In the genomic region with DNA sequence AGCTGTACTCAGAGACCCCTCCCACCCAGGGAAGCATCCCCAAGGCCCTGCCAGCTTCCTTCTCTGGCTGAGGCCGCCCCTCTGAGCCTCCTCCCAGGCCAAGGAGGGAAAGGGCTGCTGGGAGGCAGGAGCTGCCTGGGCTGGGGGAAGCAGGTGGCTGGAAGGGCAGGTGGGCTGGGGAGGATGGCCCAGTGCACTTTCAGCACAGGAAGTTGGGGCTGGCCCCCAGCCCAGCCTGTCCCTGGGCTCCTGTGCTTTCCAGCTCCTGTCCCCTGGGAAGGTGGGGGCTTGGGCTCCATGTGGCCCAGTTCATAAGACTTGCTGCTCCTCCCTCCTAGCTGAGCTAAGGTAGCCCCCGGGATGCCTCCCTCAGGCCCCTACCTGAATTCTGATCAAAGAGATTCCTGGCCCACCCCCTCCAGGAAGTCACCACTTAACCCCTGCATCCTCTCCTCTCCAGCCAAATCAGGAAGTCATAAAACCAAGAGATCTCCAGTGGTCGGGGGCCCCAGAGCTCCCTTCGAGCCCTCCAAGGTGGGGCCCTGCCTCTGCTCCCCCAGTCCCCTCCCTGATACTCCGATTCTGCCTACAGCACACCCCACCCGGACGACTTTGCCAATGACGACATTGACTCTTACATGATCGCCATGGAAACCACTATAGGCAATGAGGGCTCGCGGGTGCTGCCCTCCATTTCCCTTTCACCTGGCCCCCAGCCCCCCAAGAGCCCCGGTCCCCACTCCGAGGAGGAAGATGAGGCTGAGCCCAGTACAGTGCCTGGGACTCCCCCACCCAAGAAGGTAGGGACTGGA, we compare ENCODE assay signal across 9 cellular contexts. TPM values are rescaled to one million over a fixed set of nuclear protein-coding genes. Genes with fewer than 3 reads are reported as not detected.
DNase-seq lines count a peak whose midpoint lies in the region; ATAC-seq and TF ChIP-seq lines count a peak whose summit lies in the region.
"Had no signal": no experiment of that assay in that cellular context is flagged by ENCODE, and none has a peak within 500 bp of the region (broad histone marks: within the 10 kb centered on the region; RNA-seq: fewer than 3 reads in every experiment).

No MANE protein-coding gene starts in this region.

- peaks cover 89% of the 10 kb centered on the region for H3K79me2 ChIP-seq in Loucy (ENCODE audit: insufficient read depth, low read length)

- no peaks in the 10 kb centered on the region for H3F3A ChIP-seq in Loucy (ENCODE audit: low read depth)

- WGBS in endodermal cell (ENCODE audit: insufficient coverage in 1 of 2, insufficient read length in 1 of 2), 2 experiments, result 78 to 82% methylated on average over 3 to 11 of the region's 13 CpGs

- H3K27me3 Mint-ChIP-seq in CD8-positive, alpha-beta memory T cell, result no peaks in the 10 kb centered on the region
- no peaks in the 10 kb centered on the region for H3K27me3 Mint-ChIP-seq in endodermal cell (ENCODE audit: insufficient read depth)

- peak overlapping the region; percentile 83 to 94 (median 88) for H3K27ac Mint-ChIP-seq in CD8-positive, alpha-beta memory T cell
- peak overlapping the region; percentile 64 for H3K27ac Mint-ChIP-seq in endodermal cell

- peak in 2 of 5 donors; percentile 56 to 62 for DNase-seq in CD8-positive, alpha-beta memory T cell
- DNase-seq in endodermal cell, result peak; percentile 74
- no peak for DNase-seq in activated CD8-positive, alpha-beta memory T cell treated with anti-CD3 and anti-CD28 coated beads, Interleukin-2, amount 50 U/mL, for 4 hours
- DNase-seq: NCI-H1105; stimulated activated CD4-positive, alpha-beta T cell treated with anti-CD3 and anti-CD28 coated beads, Interleukin-1b, Interleukin-23, amount 100 ng/mL, for 48 hours had no signal

- H2AFZ ChIP-seq in Loucy (ENCODE audit: low read length), result no peak overlapping the region

- no peak for TF ChIP-seq CTCF in Loucy (conservative IDR thresholded peaks at IDR 0.05; ENCODE audit: low read length)
- no peak for TF ChIP-seq CTCF in endodermal cell (conservative IDR thresholded peaks at IDR 0.05)

- H3K36me3 ChIP-seq in CD8-positive, alpha-beta memory T cell (ENCODE audit: insufficient read depth, low read length), result peaks cover 24% of the 10 kb centered on the region
- H3K36me3 ChIP-seq in Loucy (ENCODE audit: insufficient read depth, low read length) (peaks cover 22% of the 10 kb centered on the region; the same call in 1 of the 2 replicates), endodermal cell (ENCODE audit: control insufficient read depth, insufficient read depth, low read length) (peaks cover 40% of the 10 kb centered on the region)

- POLR2A ChIA-PET in CD8-positive, alpha-beta memory T cell (lab: Charles Lee), result interaction anchor here (0.6 to 1.4 kb wide), 4 partner anchors 12 to 44 kb away, joined by 3 to 4 read pairs (median 4); a partner anchor contains a TSS

- H3K9me2 ChIP-seq in Loucy (replicated peaks; ENCODE audit: low read depth, low read length), result no peaks in the 10 kb centered on the region

- H3K4me3 Mint-ChIP-seq in CD8-positive, alpha-beta memory T cell, result peak overlapping the region in 6 of 7 donors; percentile 5 to 66 (median 47)
- H3K4me3 Mint-ChIP-seq in endodermal cell, result no peak overlapping the region

- ATAC-seq in GM18907 (IDR thresholded peaks at IDR 0.05; ENCODE audit: unreplicated experiment) (no peak), HG03045 (IDR thresholded peaks at IDR 0.05; ENCODE audit: unreplicated experiment) (no peak)

- peaks cover 60% of the 10 kb centered on the region for H4K20me1 ChIP-seq in Loucy (ENCODE audit: insufficient read depth, low read length, poor library complexity, severe bottlenecking)

- no peaks in the 10 kb centered on the region for H3K9me3 Mint-ChIP-seq in CD8-positive, alpha-beta memory T cell
- H3K9me3 Mint-ChIP-seq in endodermal cell, result no peaks in the 10 kb centered on the region

- H3K9me3 ChIP-seq in CD8-positive, alpha-beta memory T cell (ENCODE audit: low read length), result no peaks in the 10 kb centered on the region
- H3K9me3 ChIP-seq in Loucy (ENCODE audit: insufficient read depth, low read depth, low read length) (no peaks in the 10 kb centered on the region), endodermal cell (ENCODE audit: control insufficient read depth, low read length) (no peaks in the 10 kb centered on the region)
- H3K9me3 ChIP-seq: suprapubic skin had no signal

- H3K4me2 ChIP-seq in Loucy (ENCODE audit: low read depth, low read length, poor library complexity, severe bottlenecking), result peak overlapping the region; percentile 94

- no peak overlapping the region for H3K4me3 ChIP-seq in CD8-positive, alpha-beta memory T cell (ENCODE audit: low read length)
- H3K4me3 ChIP-seq in Loucy (ENCODE audit: low read length, poor library complexity, severe bottlenecking), result peak overlapping the region; percentile 71
- no peak overlapping the region for H3K4me3 ChIP-seq in endodermal cell (ENCODE audit: low read length)
- H3K4me3 ChIP-seq: suprapubic skin had no signal

- no peaks in the 10 kb centered on the region for H3K27me3 ChIP-seq in CD8-positive, alpha-beta memory T cell (ENCODE audit: insufficient read depth, low read length, poor library complexity, severe bottlenecking)
- H3K27me3 ChIP-seq in Loucy (ENCODE audit: insufficient read depth, low read length, poor library complexity, severe bottlenecking) (no peaks in the 10 kb centered on the region), endodermal cell (ENCODE audit: control insufficient read depth, insufficient read depth, low read length, poor library complexity, severe bottlenecking) (no peaks in the 10 kb centered on the region)
- H3K27me3 ChIP-seq: suprapubic skin had no signal

- peaks cover 4 to 57% (median 4%) of the 10 kb centered on the region in 3 donors for H3K36me3 Mint-ChIP-seq in CD8-positive, alpha-beta memory T cell
- peaks cover 43% of the 10 kb centered on the region for H3K36me3 Mint-ChIP-seq in endodermal cell (ENCODE audit: low read depth)

- H3K9ac ChIP-seq in Loucy (ENCODE audit: low read depth, low read length, poor library complexity, severe bottlenecking) (peak overlapping the region; percentile 60), endodermal cell (ENCODE audit: extremely low read depth, low read length, poor library complexity, severe bottlenecking) (no peak overlapping the region)

- H3K4me1 ChIP-seq in CD8-positive, alpha-beta memory T cell (ENCODE audit: insufficient read depth, low read length), result peaks cover 49% of the 10 kb centered on the region
- H3K4me1 ChIP-seq in Loucy (ENCODE audit: insufficient read depth, low read length, poor library complexity, severe bottlenecking), result peaks cover 56% of the 10 kb centered on the region
- peaks cover 10% of the 10 kb centered on the region for H3K4me1 ChIP-seq in endodermal cell (ENCODE audit: control insufficient read depth, insufficient read depth, low read length)

- CTCF ChIA-PET in CD8-positive, alpha-beta memory T cell (lab: Charles Lee), result interaction anchor here (1.1 to 7.2 kb wide), 3 partner anchors 12 to 41 kb away, joined by 4 to 53 read pairs (median 6); a partner anchor contains a TSS

- no peak overlapping the region for H3K27ac ChIP-seq in CD8-positive, alpha-beta memory T cell (ENCODE audit: low read depth, low read length)
- no peak overlapping the region for H3K27ac ChIP-seq in endodermal cell (ENCODE audit: low read depth, low read length)
- H3K27ac ChIP-seq: suprapubic skin had no signal

- H3K4me1 Mint-ChIP-seq in CD8-positive, alpha-beta memory T cell, result peaks cover 36 to 67% (median 39%) of the 10 kb centered on the region in 3 donors
- peaks cover 18% of the 10 kb centered on the region for H3K4me1 Mint-ChIP-seq in endodermal cell

RNA-seq across cellular contexts. Expression of a gene that starts 4.9 kb away (rescaled TPM):
- total RNA-seq in CD8-positive, alpha-beta memory T cell, result 100 to 1,000 TPM; 338 to 357 TPM
- polyA plus RNA-seq in CD8-positive, alpha-beta memory T cell, result 564 TPM
- total RNA-seq in endodermal cell, result 100 to 1,000 TPM; 182 to 212 TPM
- polyA plus RNA-seq in endodermal cell (2013, experiment 1 of 2), result 151 TPM
- polyA plus RNA-seq in endodermal cell (2013, experiment 2 of 2), result 148 TPM

RNA-seq across cellular contexts. Expression of a gene that starts 5.0 kb away (rescaled TPM):
- total RNA-seq in CD8-positive, alpha-beta memory T cell, result 10 to 100 TPM; 36.8 to 38.8 TPM
- polyA plus RNA-seq in CD8-positive, alpha-beta memory T cell, result 9.4 TPM
- 10 to 100 TPM; 28.3 to 41.4 TPM for total RNA-seq in endodermal cell
- polyA plus RNA-seq in endodermal cell (2013, experiment 1 of 2), result 31.1 TPM
- polyA plus RNA-seq in endodermal cell (2013, experiment 2 of 2), result 31.1 TPM

RNA-seq across cellular contexts. Expression of a gene that starts 7.1 kb away (rescaled TPM):
- total RNA-seq in CD8-positive, alpha-beta memory T cell, result 100 to 1,000 TPM; 102 to 105 TPM
- polyA plus RNA-seq in CD8-positive, alpha-beta memory T cell, result 331 TPM
- under 1 TPM in 1 of 2 donors, not detected in 1; 0.20 TPM for total RNA-seq in endodermal cell
- polyA plus RNA-seq in endodermal cell (2013, experiment 1 of 2), result 0.89 TPM
- polyA plus RNA-seq in endodermal cell (2013, experiment 2 of 2), result 0.91 TPM

RNA-seq across cellular contexts. Expression of a gene that starts 18.7 kb away (rescaled TPM):
- 1 to 10 TPM; 2.0 to 2.7 TPM for total RNA-seq in CD8-positive, alpha-beta memory T cell
- polyA plus RNA-seq in CD8-positive, alpha-beta memory T cell, result 1.8 TPM
- 1 to 10 TPM; 1.6 to 2.2 TPM for total RNA-seq in endodermal cell
- polyA plus RNA-seq in endodermal cell (2013, experiment 1 of 2), result 0.25 TPM
- 0.17 TPM for polyA plus RNA-seq in endodermal cell (2013, experiment 2 of 2)

RNA-seq across cellular contexts. Expression of a gene that starts 23.4 kb away (rescaled TPM):
- total RNA-seq in CD8-positive, alpha-beta memory T cell, result 1 to 10 TPM; 3.5 to 4.2 TPM
- polyA plus RNA-seq in CD8-positive, alpha-beta memory T cell, result 4.6 TPM
- 1 to 10 TPM; 3.6 to 4.8 TPM for total RNA-seq in endodermal cell
- 2.4 TPM for polyA plus RNA-seq in endodermal cell (2013, experiment 1 of 2)
- 2.6 TPM for polyA plus RNA-seq in endodermal cell (2013, experiment 2 of 2)

Comparison
In these comparisons a context has a peak if more than half of its experiments do, and no peak if none do; other contexts are left out.
1. RNA of a gene that starts 7.1 kb away (total RNA-seq): 102 to 105 TPM in CD8-positive, alpha-beta memory T cell; 0.20 TPM in endodermal cell; every median in the first group is over 10 times any median in the second.